27 cellular contexts compared by ENCODE assay signal in the genomic region with DNA sequence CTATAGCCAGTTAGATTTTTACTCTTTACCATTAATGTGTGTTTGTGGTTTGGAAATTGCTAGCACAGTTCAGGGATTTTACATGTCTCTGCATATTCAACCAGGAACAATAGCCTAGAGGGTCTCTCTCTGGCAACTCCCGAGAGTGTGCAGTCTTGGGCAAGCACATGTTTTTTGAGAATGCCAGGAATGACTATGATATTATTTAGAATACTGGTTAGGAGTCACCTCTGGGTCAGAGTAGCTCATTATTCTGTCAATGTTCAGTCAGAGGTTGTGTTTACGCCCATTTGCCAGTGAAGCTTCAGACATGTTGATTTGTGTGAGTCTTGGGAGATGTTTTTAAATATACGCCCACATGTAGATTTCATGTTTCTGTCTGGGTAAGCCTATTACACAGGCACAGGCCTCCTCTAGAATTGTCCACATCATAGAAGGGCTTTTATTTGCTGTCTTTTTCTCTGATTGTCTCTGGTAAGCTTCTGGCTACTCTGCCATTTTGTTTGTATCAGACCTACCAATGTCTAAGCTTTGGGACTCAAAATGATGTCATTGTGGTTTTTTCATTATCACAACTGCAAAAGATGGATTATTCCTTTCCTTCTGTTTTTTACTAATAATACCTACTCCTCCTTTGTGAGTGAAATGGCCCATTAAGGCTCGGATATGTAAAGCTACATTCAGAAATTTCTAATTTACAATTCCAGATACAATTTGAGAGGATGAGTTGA.
"Had no signal": no experiment of that assay in that cellular context is flagged by ENCODE, and none has a peak within 500 bp of the region (broad histone marks: within the 10 kb centered on the region; RNA-seq: fewer than 3 reads in every experiment).

No MANE protein-coding gene starts in this region.

- DNase-seq: activated CD4-positive, alpha-beta memory T cell treated with anti-CD3 and anti-CD28 coated beads for 36 hours; activated CD4-positive, alpha-beta T cell treated with anti-CD3 and anti-CD28 coated beads, Interleukin-2, amount 10 ng/mL, durations not matched to agents 7 days and 5 days; activated CD4-positive, CD25-positive, alpha-beta regulatory T cell; activated CD8-positive, alpha-beta memory T cell treated with anti-CD3 and anti-CD28 coated beads for 24 hours; activated effector memory CD4-positive, alpha-beta T cell treated with anti-CD3 and anti-CD28 coated beads, Interleukin-2, amount 50 U/mL, for 16 hours; activated naive CD4-positive, alpha-beta T cell treated with Interleukin-2 at 50 U/mL for 16 hours; activated T-cell treated with anti-CD3 and anti-CD28 coated beads, Interleukin-2, amount 50 U/mL, for 4 hours; amygdala; Kasumi-1; NCI-H1105 treated with DMSO at 0.1 percent for 48 hours; NCI-H1436 treated with DMSO at 0.1 percent for 48 hours; NCI-H187; NCI-H2081 treated with DMSO at 0.1 percent for 48 hours; NCI-H345; NCI-H510A; NCI-H526 treated with DMSO at 0.1 percent for 48 hours; NK-92 treated with Interleukin-12 subunit alpha and Interleukin-12 subunit beta, amount 100 ng/mL, for 24 hours; RPMI8226; T-helper 1 cell had no signal

- FAIRE-seq: astrocyte had no signal

- H3K27ac Mint-ChIP-seq: activated CD4-positive, alpha-beta memory T cell treated with anti-CD3 and anti-CD28 coated beads for 36 hours; activated CD4-positive, alpha-beta T cell treated with anti-CD3 and anti-CD28 coated beads, Interleukin-2, amount 10 ng/mL, durations not matched to agents 7 days and 5 days; activated naive CD8-positive, alpha-beta T cell; brain had no signal

- H3K4me3 Mint-ChIP-seq: activated CD4-positive, alpha-beta memory T cell treated with anti-CD3 and anti-CD28 coated beads for 36 hours; activated CD4-positive, alpha-beta T cell treated with anti-CD3 and anti-CD28 coated beads, Interleukin-2, amount 10 ng/mL, durations not matched to agents 7 days and 5 days; activated naive CD8-positive, alpha-beta T cell; activated T-cell treated with anti-CD3 and anti-CD28 coated beads, Interleukin-2, amount 50 U/mL, for 4 hours; brain; central memory CD8-positive, alpha-beta T cell had no signal

- H3K27me3 Mint-ChIP-seq: activated CD4-positive, alpha-beta memory T cell treated with anti-CD3 and anti-CD28 coated beads for 36 hours; activated naive CD8-positive, alpha-beta T cell; brain; central memory CD8-positive, alpha-beta T cell had no signal

- H3K36me3 Mint-ChIP-seq: activated CD4-positive, alpha-beta memory T cell treated with anti-CD3 and anti-CD28 coated beads for 36 hours; activated naive CD8-positive, alpha-beta T cell; brain had no signal

- H3K27ac ChIP-seq: SK-N-MC, VCaP had no signal

- H3K9me3 Mint-ChIP-seq: activated CD4-positive, alpha-beta memory T cell treated with anti-CD3 and anti-CD28 coated beads for 36 hours; activated T-cell treated with anti-CD3 and anti-CD28 coated beads, Interleukin-2, amount 50 U/mL, for 4 hours; brain had no signal

- H3K4me1 Mint-ChIP-seq: activated CD4-positive, alpha-beta T cell treated with anti-CD3 and anti-CD28 coated beads, Interleukin-2, amount 10 ng/mL, durations not matched to agents 7 days and 5 days; brain; central memory CD8-positive, alpha-beta T cell had no signal

- H3K4me3 ChIP-seq: SK-N-MC had no signal

- ATAC-seq: activated T-cell treated with anti-CD3 and anti-CD28 coated beads, Interleukin-2, amount 50 U/mL, for 4 hours; Panc1; Right ventricle myocardium inferior had no signal
